27 cellular contexts compared by ENCODE assay signal in the genomic region with DNA sequence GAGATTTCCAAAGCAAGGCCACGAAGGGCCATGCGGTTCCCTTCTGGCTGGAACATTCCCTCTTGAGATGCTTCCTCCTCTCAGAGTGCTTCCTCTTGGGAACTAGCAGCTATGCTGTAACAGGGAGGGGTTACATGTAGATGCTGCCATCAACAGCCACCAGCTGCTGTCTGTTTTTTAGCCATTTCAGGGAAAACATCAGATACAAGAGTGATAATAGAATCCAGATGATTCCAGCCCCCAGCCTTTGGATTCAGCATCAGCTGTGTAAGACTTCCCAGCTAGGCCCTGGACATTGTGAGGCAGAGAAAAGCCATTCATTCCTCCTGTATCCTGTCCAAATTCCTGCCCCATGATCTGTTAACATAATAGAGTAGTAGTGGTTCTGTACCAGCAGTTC.
"Had no signal": no experiment of that assay in that cellular context is flagged by ENCODE, and none has a peak within 500 bp of the region (broad histone marks: within the 10 kb centered on the region; RNA-seq: fewer than 3 reads in every experiment).

No MANE protein-coding gene starts in this region.

- H3K4me1 ChIP-seq: esophagus squamous epithelium, heart right ventricle, left ventricle myocardium inferior, lower lobe of right lung, pancreas, suprapubic skin, transverse colon, upper lobe of right lung, vagina had no signal

- H3K4me3 ChIP-seq: esophagus squamous epithelium, heart right ventricle, left ventricle myocardium inferior, lower lobe of right lung, pancreas, smooth muscle cell, suprapubic skin, transverse colon, upper lobe of right lung, vagina had no signal

- DNase-seq: cerebellar nuclear complex; cortex of kidney; effector memory CD8-positive, alpha-beta T cell; erythroblast; esophagus squamous epithelium; foreskin melanocyte; glutamatergic neuron; heart right ventricle; hippocampal formation; left colon; left ventricle myocardium inferior; lower lobe of right lung; naive B cell; pancreas; stimulated activated CD4-positive, alpha-beta T cell treated with anti-CD3 and anti-CD28 coated beads, Interleukin-12 subunit alpha, Interleukin-12 subunit beta, amount 100 ng/mL, for 4 hours; stimulated activated CD4-positive, alpha-beta T cell treated with anti-CD3 and anti-CD28 coated beads, Interleukin-2, amount 100 ng/mL, for 24 hours; stimulated activated CD4-positive, alpha-beta T cell treated with anti-CD3 and anti-CD28 coated beads, Interleukin-4, amount 100 ng/mL, for 24 hours; stimulated activated naive CD8-positive, alpha-beta T cell treated with anti-CD3 and anti-CD28 coated beads, Interleukin-15, Interleukin-2, amounts not matched to agents 100 U/mL and 50 U/mL, for 24 hours; transverse colon; upper lobe of right lung had no signal

- H3K4me2 ChIP-seq: smooth muscle cell had no signal

- H3K36me3 ChIP-seq: lower lobe of right lung, neutrophil, upper lobe of right lung had no signal

- ATAC-seq: effector memory CD8-positive, alpha-beta T cell; heart right ventricle; left colon; lower lobe of right lung; natural killer cell treated with Interleukin-12 subunit alpha and Interleukin-12 subunit beta and Interleukin-15 and Interleukin-18, amount 100 ng/mL, for 72 hours; pancreas; sciatic nerve; stimulated activated memory B cell treated with anti-CD40 and anti-IgM and Interleukin-4, amounts not matched to agents 10 μg/mL and 1 μg/mL and 100 μg/mL, for 72 hours; stimulated activated naive CD8-positive, alpha-beta T cell treated with anti-CD3 and anti-CD28 coated beads, Interleukin-15, Interleukin-2, amounts not matched to agents 100 U/mL and 50 U/mL, for 24 hours; upper lobe of right lung had no signal

- H3K27ac ChIP-seq: esophagus squamous epithelium, heart right ventricle, left ventricle myocardium inferior, lower lobe of right lung, neutrophil, pancreas, suprapubic skin, transverse colon, upper lobe of right lung, vagina had no signal

- H3K27me3 ChIP-seq: esophagus squamous epithelium, heart right ventricle, neutrophil, pancreas, suprapubic skin, transverse colon, upper lobe of right lung, vagina had no signal
